ENCODE assay signal across 26 cellular contexts in genomic region chr7:30900053-30900452, GRCh38. TPM values are rescaled to one million over a fixed set of nuclear protein-coding genes. Genes with fewer than 3 reads are reported as not detected.
DNase-seq lines count a peak whose midpoint lies in the region; ATAC-seq and TF ChIP-seq lines count a peak whose summit lies in the region.
"Had no signal": no experiment of that assay in that cellular context is flagged by ENCODE, and none has a peak within 500 bp of the region (broad histone marks: within the 10 kb centered on the region; RNA-seq: fewer than 3 reads in every experiment).

No MANE protein-coding gene starts in this region.

- intact Hi-C loops in body of pancreas (cut with DNase I) (no loop called here), stomach (cut with DNase I; ENCODE audit: low total_unique reads) (no loop called here)

- H3K36me3 ChIP-seq in BLaER1 (no peaks in the 10 kb centered on the region), body of pancreas (replicated peaks in 1 of 2; ENCODE audit: insufficient read depth in 1 of 2, low read depth in 2 of 2) (no peaks in the 10 kb centered on the region), stomach (no peaks in the 10 kb centered on the region), osteoblast (ENCODE audit: insufficient read depth, low read length) (no peaks in the 10 kb centered on the region)
- H3K36me3 ChIP-seq: transverse colon had no signal

- H3K79me2 ChIP-seq in osteoblast (ENCODE audit: insufficient read depth, low read length), result no peaks in the 10 kb centered on the region

- H3K4me3 Mint-ChIP-seq in WTC11, result no peak overlapping the region
- H3K4me3 Mint-ChIP-seq: CD8-positive, alpha-beta memory T cell; T-helper 1 cell treated with Interleukin-12 subunit alpha and Interleukin-12 subunit beta and Interleukin-4 antibody, amounts not matched to agents 30 μg/mL and 1 μg/mL, for 36 hours had no signal

- H4K20me1 ChIP-seq in BLaER1, result no peaks in the 10 kb centered on the region
- H4K20me1 ChIP-seq in osteoblast (ENCODE audit: insufficient read depth, low read length), result no peaks in the 10 kb centered on the region

- H3K27ac ChIP-seq in BLaER1 (0 out of 2 replicates have a peak overlapping the region, but pooled peaks have one; percentile 26), body of pancreas (peak overlapping the region in 3 of 4 donors; percentile 81 to 85 (median 83)), stomach (peak overlapping the region in 4 of 5 donors; percentile 33 to 66 (median 54)), osteoblast (ENCODE audit: low read depth, low read length) (no peak overlapping the region)
- H3K27ac ChIP-seq: epithelial cell of prostate, foreskin keratinocyte, transverse colon had no signal

- no peak overlapping the region for H3K27ac Mint-ChIP-seq in WTC11
- H3K27ac Mint-ChIP-seq: CD8-positive, alpha-beta memory T cell; T-helper 1 cell treated with Interleukin-12 subunit alpha and Interleukin-12 subunit beta and Interleukin-4 antibody, amounts not matched to agents 30 μg/mL and 1 μg/mL, for 36 hours had no signal

- no peaks in the 10 kb centered on the region for H3K9me3 Mint-ChIP-seq in WTC11
- H3K9me3 Mint-ChIP-seq: CD8-positive, alpha-beta memory T cell; T-helper 1 cell treated with Interleukin-12 subunit alpha and Interleukin-12 subunit beta and Interleukin-4 antibody, amounts not matched to agents 30 μg/mL and 1 μg/mL, for 36 hours had no signal

- H3K27me3 Mint-ChIP-seq in WTC11 (ENCODE audit: low read depth), result no peaks in the 10 kb centered on the region

- no peaks in the 10 kb centered on the region for H3K36me3 Mint-ChIP-seq in WTC11
- H3K36me3 Mint-ChIP-seq: CD8-positive, alpha-beta memory T cell had no signal

- H3K9ac ChIP-seq in BLaER1, result no peak overlapping the region

- TF ChIP-seq CTCF in body of pancreas (IDR thresholded peaks at IDR 0.05) (no peak), stomach (IDR thresholded peaks at IDR 0.05) (no peak), WTC11 (IDR thresholded peaks at IDR 0.05) (no peak), osteoblast (IDR thresholded peaks at IDR 0.05; ENCODE audit: extremely low read depth, low read depth, low read length) (no peak)

- TF ChIP-seq POLR2A in body of pancreas (IDR thresholded peaks at IDR 0.05) (no peak), stomach (IDR thresholded peaks at IDR 0.05) (no peak)

- CTCF ChIA-PET in WTC11 (lab: Charles Lee) (interaction anchor here (1.0 kb wide), 1 partner anchor 8 kb away, joined by 3 read pairs; no protein-coding TSS in a partner anchor), HEK293T (lab: Yijun Ruan, JAX) (no interaction called here)

- no peaks in the 10 kb centered on the region for H3K4me1 Mint-ChIP-seq in WTC11
- H3K4me1 Mint-ChIP-seq: CD8-positive, alpha-beta memory T cell had no signal

- H3K27me3 ChIP-seq in BLaER1, result no peaks in the 10 kb centered on the region
- H3K27me3 ChIP-seq in body of pancreas, result no peaks in the 10 kb centered on the region
- H3K27me3 ChIP-seq in stomach, result no peaks in the 10 kb centered on the region
- H3K27me3 ChIP-seq in osteoblast (ENCODE audit: insufficient read depth, low read length), result peaks cover 9% of the 10 kb centered on the region
- H3K27me3 ChIP-seq: transverse colon had no signal

- no peak for DNase-seq in body of pancreas
- DNase-seq in hepatic stellate cell (ENCODE audit: low spot score), result peak; percentile 56
- DNase-seq in stomach, result no peak
- DNase-seq in WTC11 (ENCODE audit: low spot score), result no peak
- no peak for DNase-seq in HEK293T (ENCODE audit: extremely low spot score)
- no peak for DNase-seq in osteoblast (ENCODE audit: insufficient read length, low spot score, missing footprints)
- DNase-seq: activated CD4-positive, alpha-beta T cell treated with anti-CD3 and anti-CD28 coated beads for 4 hours; activated CD8-positive, alpha-beta memory T cell treated with anti-CD3 and anti-CD28 coated beads for 24 hours; activated gamma-delta T cell; activated T-cell treated with anti-CD3 and anti-CD28 coated beads, Interleukin-2, amount 50 U/mL, for 1 hour; CD8-positive, alpha-beta memory T cell; DMS153; foreskin keratinocyte; GF-D8; GOT3; NCI-H1092; NCI-H187; NCI-H526; stimulated activated CD4-positive, alpha-beta T cell treated with anti-CD3 and anti-CD28 coated beads, Interleukin-1b, Interleukin-23, amount 100 ng/mL, for 48 hours; transverse colon had no signal

- TF ChIP-seq EP300 in stomach (IDR thresholded peaks at IDR 0.05), result no peak

- no peak overlapping the region for H3K4me3 ChIP-seq in BLaER1
- H3K4me3 ChIP-seq in body of pancreas, result no peak overlapping the region
- no peak overlapping the region for H3K4me3 ChIP-seq in stomach
- H3K4me3 ChIP-seq in osteoblast (ENCODE audit: insufficient read depth, low read length), result no peak overlapping the region
- H3K4me3 ChIP-seq: lung, skin epidermis, transverse colon had no signal

- no peak overlapping the region for H2AFZ ChIP-seq in osteoblast (ENCODE audit: low read length)

- WGBS in body of pancreas, 2 donors, result 69 to 78% methylated on average over 9 of the region's 9 CpGs
- 53 to 66% (median 62%) methylated on average over 9 of the region's 9 CpGs for WGBS in stomach, 5 donors

- POLR2A ChIA-PET in WTC11 (lab: Charles Lee), result no interaction called here
- POLR2A ChIA-PET in HEK293T (lab: Yijun Ruan, JAX), result no interaction called here

- H3K4me2 ChIP-seq in BLaER1 (peak overlapping the region; percentile 5; the same call in 1 of the 2 replicates), osteoblast (ENCODE audit: insufficient read depth, low read length) (no peak overlapping the region)

- no peaks in the 10 kb centered on the region for H3K9me3 ChIP-seq in BLaER1
- no peaks in the 10 kb centered on the region for H3K9me3 ChIP-seq in body of pancreas
- no peaks in the 10 kb centered on the region for H3K9me3 ChIP-seq in stomach
- H3K9me3 ChIP-seq in osteoblast (ENCODE audit: low read depth, low read length), result no peaks in the 10 kb centered on the region
- H3K9me3 ChIP-seq: transverse colon had no signal

- ATAC-seq in body of pancreas (no peak), GM21390 (IDR thresholded peaks at IDR 0.05; ENCODE audit: unreplicated experiment) (no peak), WTC11 (no peak)
- ATAC-seq: foreskin keratinocyte had no signal

- H3K4me1 ChIP-seq in BLaER1, result peaks cover 93% of the 10 kb centered on the region
- peaks cover 64% of the 10 kb centered on the region for H3K4me1 ChIP-seq in body of pancreas
- peaks cover 13 to 51% (median 32%) of the 10 kb centered on the region in 4 donors for H3K4me1 ChIP-seq in stomach
- peaks cover 5% of the 10 kb centered on the region for H3K4me1 ChIP-seq in osteoblast (ENCODE audit: insufficient read depth, low read length)
- H3K4me1 ChIP-seq: foreskin keratinocyte had no signal

TF ChIP-seq in HEK293T, 16 proteins besides CTCF, POLR2A, EP300 and RAD21:
- no peak for TF ChIP-seq FOXM1 (IDR thresholded peaks at IDR 0.05; ENCODE audit: borderline replicate concordance)
- no peak for TF ChIP-seq FOXK2 (IDR thresholded peaks at IDR 0.05)
- TF ChIP-seq ARNT (IDR thresholded peaks at IDR 0.05), result no peak
- TF ChIP-seq NFRKB (IDR thresholded peaks at IDR 0.05), result no peak
- no peak for TF ChIP-seq ZNF384 (IDR thresholded peaks at IDR 0.05)

RNA-seq across cellular contexts. Expression of gene AQP1, which starts 11.6 kb away (rescaled TPM):
- total RNA-seq in body of pancreas, result 100 to 1,000 TPM; 197 to 204 TPM
- total RNA-seq in stomach, result 100 to 1,000 TPM in 1 of 5 donors, 10 to 100 TPM in 4; 38.2 to 158 (median 64.6) TPM
- polyA plus RNA-seq in stomach, result 10 to 100 TPM in 1 of 3 donors, 1 to 10 TPM in 2; 3.8 to 83.6 (median 8.7) TPM
- 0.81 to 1.4 TPM (median 1.1 TPM) in 3 replicates for total RNA-seq in WTC11 (2021)
- 0.59 and 0.72 TPM in 2 replicates for total RNA-seq in osteoblast
- total RNA-seq: foreskin keratinocyte had no signal
- polyA plus RNA-seq: CD8-positive, alpha-beta memory T cell had no signal

Comparison
In these comparisons a context has a peak if more than half of its experiments do, and no peak if none do; other contexts are left out.
1. RNA of gene AQP1, which starts 11.6 kb away (total RNA-seq): 197 to 204 TPM in body of pancreas and 38.2 to 158 TPM in stomach; 0.81 to 1.4 TPM in WTC11 and 0.59 to 0.72 TPM in osteoblast; every median in the first group is over 10 times any median in the second.